ENCODE assay signal across 15 cellular contexts in the genomic region with DNA sequence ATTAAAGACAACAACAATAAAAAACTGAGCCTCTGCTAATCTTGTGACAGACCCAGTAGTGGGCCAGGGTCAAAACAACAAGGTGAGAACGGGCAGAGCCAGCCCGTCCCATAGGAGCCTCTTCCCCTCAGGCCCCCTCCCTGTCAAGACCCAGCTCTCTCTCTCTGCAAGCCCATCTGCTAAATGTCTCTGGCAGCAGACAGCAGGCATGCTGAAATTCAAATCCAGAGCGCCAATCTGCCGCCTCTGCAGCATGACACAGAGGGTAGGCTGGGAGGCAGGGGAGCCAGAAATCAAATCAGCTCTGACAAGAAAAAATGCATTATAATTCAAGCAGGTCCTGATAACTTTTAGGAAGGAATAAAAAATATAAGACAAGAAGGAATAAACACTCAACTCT. TPM values are rescaled to one million over a fixed set of nuclear protein-coding genes. Genes with fewer than 3 reads are reported as not detected.
DNase-seq lines count a peak whose midpoint lies in the region; ATAC-seq lines count a peak whose summit lies in the region.
"Had no signal": no experiment of that assay in that cellular context is flagged by ENCODE, and none has a peak within 500 bp of the region (broad histone marks: within the 10 kb centered on the region; RNA-seq: fewer than 3 reads in every experiment).

No MANE protein-coding gene starts in this region.

- intact Hi-C loops in head of caudate nucleus (cut with DNase I), result no loop called here

- 1 to 8% methylated on average over 4 of the region's 4 CpGs for whole genome bisulfite sequencing in GM23248 (ENCODE audit: low coverage in 1 of 2, low lambda C conversion rate in 2 of 2, missing lambda C conversion rate in 2 of 2), 2 experiments

- no peaks in the 10 kb centered on the region for H3K9me3 Mint-ChIP-seq in T-helper 2 cell treated with Interferon-gamma antibody and Interleukin-4, amounts not matched to agents 5 μg/mL and 100 μg/mL, for 36 hours
- H3K9me3 Mint-ChIP-seq in activated CD8-positive, alpha-beta T cell treated with anti-CD3 and anti-CD28 coated beads, Interleukin-2, amount 10 ng/mL, durations not matched to agents 7 days and 5 days (ENCODE audit: insufficient read depth), result no peaks in the 10 kb centered on the region
- H3K9me3 Mint-ChIP-seq: activated B cell treated with CpG ODN at 0.5 μM for 24 hours; immature natural killer cell; stimulated activated naive CD8-positive, alpha-beta T cell treated with anti-CD3 and anti-CD28 coated beads, Interleukin-15, Interleukin-2, amounts not matched to agents 100 ng/mL and 50 ng/mL, for 24 hours had no signal

- no peak overlapping the region for H3K4me2 ChIP-seq in GM23248 (ENCODE audit: unreplicated experiment)
- H3K4me2 ChIP-seq: BLaER1 treated with 17β-estradiol and CSF1 and Interleukin-3, amounts not matched to agents 10 nM and 100 nM had no signal

- no peaks in the 10 kb centered on the region for H3K9me2 ChIP-seq in GM23248 (ENCODE audit: insufficient read depth)

- peaks cover 1% of the 10 kb centered on the region for H3K4me1 Mint-ChIP-seq in T-helper 2 cell treated with Interferon-gamma antibody and Interleukin-4, amounts not matched to agents 5 μg/mL and 100 μg/mL, for 36 hours (ENCODE audit: low read depth)
- peaks cover 6% of the 10 kb centered on the region for H3K4me1 Mint-ChIP-seq in activated CD8-positive, alpha-beta T cell treated with anti-CD3 and anti-CD28 coated beads, Interleukin-2, amount 10 ng/mL, durations not matched to agents 7 days and 5 days (ENCODE audit: low read depth)
- H3K4me1 Mint-ChIP-seq: activated B cell treated with CpG ODN at 0.5 μM for 24 hours had no signal

- POLR2A ChIA-PET in activated CD8-positive, alpha-beta T cell treated with anti-CD3 and anti-CD28 coated beads, Interleukin-2, amount 10 ng/mL, durations not matched to agents 7 days and 5 days (lab: Charles Lee), result interaction anchor here (0.6 kb wide), 1 partner anchor 18 kb away, joined by 6 read pairs; no protein-coding TSS in a partner anchor

- no peaks in the 10 kb centered on the region for H3K36me3 Mint-ChIP-seq in T-helper 2 cell treated with Interferon-gamma antibody and Interleukin-4, amounts not matched to agents 5 μg/mL and 100 μg/mL, for 36 hours (ENCODE audit: low read depth)
- no peaks in the 10 kb centered on the region for H3K36me3 Mint-ChIP-seq in activated CD8-positive, alpha-beta T cell treated with anti-CD3 and anti-CD28 coated beads, Interleukin-2, amount 10 ng/mL, durations not matched to agents 7 days and 5 days (ENCODE audit: low read depth)
- H3K36me3 Mint-ChIP-seq: immature natural killer cell had no signal

- in situ Hi-C loops in GM23248 (cut with MboI), result no loop called here

- peaks cover 20% of the 10 kb centered on the region for H3F3A ChIP-seq in GM23248 (ENCODE audit: insufficient read depth)

- no peak for ATAC-seq in activated CD8-positive, alpha-beta T cell treated with anti-CD3 and anti-CD28 coated beads, Interleukin-2, amount 10 ng/mL, durations not matched to agents 7 days and 5 days

- CTCF ChIA-PET in activated CD8-positive, alpha-beta T cell treated with anti-CD3 and anti-CD28 coated beads, Interleukin-2, amount 10 ng/mL, durations not matched to agents 7 days and 5 days (lab: Charles Lee), result interaction anchor here (0.6 kb wide), 1 partner anchor 1041 kb away, joined by 3 read pairs; no protein-coding TSS in a partner anchor

- H3K4me3 Mint-ChIP-seq in T-helper 2 cell treated with Interferon-gamma antibody and Interleukin-4, amounts not matched to agents 5 μg/mL and 100 μg/mL, for 36 hours, result no peak overlapping the region
- no peak overlapping the region for H3K4me3 Mint-ChIP-seq in activated CD8-positive, alpha-beta T cell treated with anti-CD3 and anti-CD28 coated beads, Interleukin-2, amount 10 ng/mL, durations not matched to agents 7 days and 5 days
- H3K4me3 Mint-ChIP-seq: activated B cell treated with CpG ODN at 0.5 μM for 24 hours; immature natural killer cell; stimulated activated naive CD8-positive, alpha-beta T cell treated with anti-CD3 and anti-CD28 coated beads, Interleukin-15, Interleukin-2, amounts not matched to agents 100 ng/mL and 50 ng/mL, for 24 hours had no signal

- H3K4me3 ChIP-seq in GM23248 (no peak overlapping the region), rectal smooth muscle tissue (ENCODE audit: low read length) (no peak overlapping the region)
- H3K4me3 ChIP-seq: BLaER1 treated with 17β-estradiol and CSF1 and Interleukin-3, amounts not matched to agents 10 nM and 100 nM; MG63 had no signal

- peak; percentile 63 for DNase-seq in GM23248
- DNase-seq in NCI-H526 (lab: John Stamatoyannopoulos, UW), result peak; percentile 74 to 87
- DNase-seq in head of caudate nucleus, result peak in 39 of 42 donors; percentile 35 to 88 (median 66)
- no peak for DNase-seq in epidermal melanocyte (ENCODE audit: insufficient read length, low spot score)
- DNase-seq in T-helper 2 cell treated with Interferon-gamma antibody and Interleukin-4, amounts not matched to agents 5 μg/mL and 100 μg/mL, for 36 hours (ENCODE audit: low spot score), result no peak
- no peak for DNase-seq in activated CD8-positive, alpha-beta T cell treated with anti-CD3 and anti-CD28 coated beads, Interleukin-2, amount 10 ng/mL, durations not matched to agents 7 days and 5 days
- no peak for DNase-seq in NCI-H226
- DNase-seq: activated B cell treated with CpG ODN at 0.5 μM for 24 hours, GF-D8, immature natural killer cell, MG63, NCI-H510A treated with DMSO at 0.1 percent for 48 hours had no signal

- H3K4me1 ChIP-seq in GM23248 (ENCODE audit: insufficient read depth) (peaks cover 36% of the 10 kb centered on the region), rectal smooth muscle tissue (ENCODE audit: control insufficient read depth, insufficient read depth, low read length) (peaks cover 63% of the 10 kb centered on the region)
- H3K4me1 ChIP-seq: BLaER1 treated with 17β-estradiol and CSF1 and Interleukin-3, amounts not matched to agents 10 nM and 100 nM had no signal

- H3K36me3 ChIP-seq in GM23248 (ENCODE audit: low read depth) (no peaks in the 10 kb centered on the region), rectal smooth muscle tissue (ENCODE audit: control insufficient read depth, insufficient read depth, low read length) (no peaks in the 10 kb centered on the region)
- H3K36me3 ChIP-seq: BLaER1 treated with 17β-estradiol and CSF1 and Interleukin-3, amounts not matched to agents 10 nM and 100 nM; MG63 had no signal

- H3K9me3 ChIP-seq in GM23248 (ENCODE audit: low read depth), result no peaks in the 10 kb centered on the region
- H3K9me3 ChIP-seq: BLaER1 treated with 17β-estradiol and CSF1 and Interleukin-3, amounts not matched to agents 10 nM and 100 nM; MG63 had no signal

- H3K79me2 ChIP-seq in GM23248 (ENCODE audit: insufficient read depth), result no peaks in the 10 kb centered on the region

- H4K20me1 ChIP-seq in GM23248 (ENCODE audit: insufficient read depth), result no peaks in the 10 kb centered on the region
- H4K20me1 ChIP-seq: BLaER1 treated with 17β-estradiol and CSF1 and Interleukin-3, amounts not matched to agents 10 nM and 100 nM had no signal

- H2AFZ ChIP-seq in GM23248, result no peak overlapping the region

- H3K27ac ChIP-seq in GM23248 (no peak overlapping the region), rectal smooth muscle tissue (ENCODE audit: low read depth, low read length) (peak overlapping the region; percentile 83)
- H3K27ac ChIP-seq: BLaER1 treated with 17β-estradiol and CSF1 and Interleukin-3, amounts not matched to agents 10 nM and 100 nM had no signal

- peaks cover 7% of the 10 kb centered on the region for H3K27me3 Mint-ChIP-seq in T-helper 2 cell treated with Interferon-gamma antibody and Interleukin-4, amounts not matched to agents 5 μg/mL and 100 μg/mL, for 36 hours (ENCODE audit: low read depth)
- H3K27me3 Mint-ChIP-seq in activated CD8-positive, alpha-beta T cell treated with anti-CD3 and anti-CD28 coated beads, Interleukin-2, amount 10 ng/mL, durations not matched to agents 7 days and 5 days (ENCODE audit: low read depth), result no peaks in the 10 kb centered on the region
- H3K27me3 Mint-ChIP-seq: stimulated activated naive CD8-positive, alpha-beta T cell treated with anti-CD3 and anti-CD28 coated beads, Interleukin-15, Interleukin-2, amounts not matched to agents 100 ng/mL and 50 ng/mL, for 24 hours had no signal

- H3K27me3 ChIP-seq in GM23248 (replicated peaks; ENCODE audit: insufficient read depth) (no peaks in the 10 kb centered on the region), rectal smooth muscle tissue (ENCODE audit: control insufficient read depth, insufficient read depth, low read length) (no peaks in the 10 kb centered on the region)
- H3K27me3 ChIP-seq: BLaER1 treated with 17β-estradiol and CSF1 and Interleukin-3, amounts not matched to agents 10 nM and 100 nM; MG63 had no signal

- H3K27ac Mint-ChIP-seq in T-helper 2 cell treated with Interferon-gamma antibody and Interleukin-4, amounts not matched to agents 5 μg/mL and 100 μg/mL, for 36 hours, result no peak overlapping the region
- H3K27ac Mint-ChIP-seq in activated CD8-positive, alpha-beta T cell treated with anti-CD3 and anti-CD28 coated beads, Interleukin-2, amount 10 ng/mL, durations not matched to agents 7 days and 5 days, result no peak overlapping the region
- H3K27ac Mint-ChIP-seq: activated B cell treated with CpG ODN at 0.5 μM for 24 hours; immature natural killer cell; stimulated activated naive CD8-positive, alpha-beta T cell treated with anti-CD3 and anti-CD28 coated beads, Interleukin-15, Interleukin-2, amounts not matched to agents 100 ng/mL and 50 ng/mL, for 24 hours had no signal

- no peak overlapping the region for H3K9ac ChIP-seq in GM23248
- H3K9ac ChIP-seq in rectal smooth muscle tissue (ENCODE audit: low read length), result no peak overlapping the region
- H3K9ac ChIP-seq: BLaER1 treated with 17β-estradiol and CSF1 and Interleukin-3, amounts not matched to agents 10 nM and 100 nM had no signal

RNA-seq across cellular contexts. Expression of a gene that starts 26.3 kb away (rescaled TPM):
- total RNA-seq in GM23248 (2014; rRNA removed; shearing (Covaris generic)), result not detected in 2 replicates
- not detected in 2 replicates for polyA plus RNA-seq in GM23248 (2016; fragmentation: Nextera tagmentation; extraction: Ambion mirVana)
- total RNA-seq in activated CD8-positive, alpha-beta T cell treated with anti-CD3 and anti-CD28 coated beads, Interleukin-2, amount 10 ng/mL, durations not matched to agents 7 days and 5 days, result not detected
- total RNA-seq: activated B cell treated with CpG ODN at 0.5 μM for 24 hours had no signal

Comparison
In these comparisons a context has a peak if more than half of its experiments do, and no peak if none do; other contexts are left out.
1. DNase-seq: peak in GM23248 (single experiment), NCI-H526 (2 of 2) and head of caudate nucleus (39 of 42); none in epidermal melanocyte (single experiment), T-helper 2 cell treated with Interferon-gamma antibody and Interleukin-4, amounts not matched to agents 5 μg/mL and 100 μg/mL, for 36 hours (single experiment), activated CD8-positive, alpha-beta T cell treated with anti-CD3 and anti-CD28 coated beads, Interleukin-2, amount 10 ng/mL, durations not matched to agents 7 days and 5 days (single experiment) and NCI-H226 (single experiment).